Comparison of ENCODE assay signal across 8 cellular contexts in the genomic region with DNA sequence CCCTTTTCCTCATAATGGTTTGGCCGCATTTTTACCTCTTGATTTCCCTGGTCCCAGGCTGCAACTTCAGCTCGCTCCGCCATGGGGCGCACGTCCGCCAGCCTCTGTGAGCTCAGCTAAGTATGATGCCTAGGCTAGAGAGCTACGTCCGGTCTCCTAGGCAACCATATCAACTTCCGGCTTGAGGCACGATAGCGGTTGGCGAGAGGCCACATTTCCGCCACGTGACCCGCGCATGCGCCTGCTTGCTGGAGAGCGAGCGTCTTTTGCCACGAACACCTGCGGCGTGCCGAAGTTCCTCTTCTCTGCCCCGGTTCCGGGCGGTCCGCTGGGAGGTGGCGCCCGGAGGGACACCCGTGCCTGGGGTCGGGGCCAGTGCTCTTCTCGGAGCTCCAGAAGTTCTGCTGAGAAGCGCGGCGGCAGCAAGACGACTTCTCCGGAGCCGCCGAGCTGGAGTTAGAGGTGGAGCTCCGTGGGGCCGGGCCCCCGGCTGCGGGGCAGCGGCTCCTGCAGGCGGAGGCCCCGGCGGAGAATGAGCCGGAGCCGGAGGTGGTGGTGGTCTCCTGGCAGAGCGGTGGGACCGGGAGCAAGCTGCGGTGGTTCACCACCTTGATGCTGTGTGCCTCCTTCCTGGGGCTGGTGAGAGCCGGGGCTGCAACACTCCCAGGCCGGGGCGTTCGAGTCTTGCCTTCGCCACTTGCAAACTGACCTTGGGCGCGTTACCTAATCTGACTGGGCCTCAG.
DNase-seq lines count a peak whose midpoint lies in the region; ATAC-seq and TF ChIP-seq lines count a peak whose summit lies in the region.

No MANE protein-coding gene starts in this region.

- H3K4me1 Mint-ChIP-seq in activated naive CD8-positive, alpha-beta T cell treated with anti-CD3 and anti-CD28 coated beads, Interleukin-2, amount 10 ng/mL, durations not matched to agents 7 days and 5 days = peaks cover 28% of the 10 kb centered on the region
- peaks cover 20% of the 10 kb centered on the region for H3K4me1 Mint-ChIP-seq in type B pancreatic cell (ENCODE audit: unreplicated experiment)

- DNase-seq in GM12864 (ENCODE audit: low read depth) (peak; percentile 99), NCI-H1092 treated with DMSO at 0.1 percent for 48 hours (lab: John Stamatoyannopoulos, UW) (peak; percentile 98), SKM-1 (lab: John Stamatoyannopoulos, UW; ENCODE audit: unreplicated experiment) (peak; percentile 96), cardiac muscle cell (ENCODE audit: low read depth in 1 of 2, low spot score in 1 of 2) (peak; percentile 100), type B pancreatic cell (ENCODE audit: extremely low spot score, unreplicated experiment) (peak; percentile 98)
- DNase-seq in activated naive CD8-positive, alpha-beta T cell treated with anti-CD3 and anti-CD28 coated beads, Interleukin-2, amount 10 ng/mL, durations not matched to agents 7 days and 5 days = peak; percentile 98

- H3K4me1 ChIP-seq in cardiac muscle cell (ENCODE audit: low read depth) (no peaks in the 10 kb centered on the region), parathyroid adenoma (peaks cover 5% of the 10 kb centered on the region)

- POLR2A ChIA-PET in activated naive CD8-positive, alpha-beta T cell treated with anti-CD3 and anti-CD28 coated beads, Interleukin-2, amount 10 ng/mL, durations not matched to agents 7 days and 5 days (lab: Charles Lee) = interaction anchor here (0.6 to 2.4 kb wide), 22 partner anchors 11 to 1822 kb away, joined by 3 to 50 read pairs (median 5); partner anchors contain the start of genes AMD1, FAM229B, FYN and REV3L

- peak; percentile 98 for ATAC-seq in HG02623 (IDR thresholded peaks at IDR 0.05; ENCODE audit: unreplicated experiment)
- peak; percentile 95 for ATAC-seq in activated naive CD8-positive, alpha-beta T cell treated with anti-CD3 and anti-CD28 coated beads, Interleukin-2, amount 10 ng/mL, durations not matched to agents 7 days and 5 days (ENCODE audit: low read depth)

- H3K27me3 ChIP-seq in cardiac muscle cell = no peaks in the 10 kb centered on the region
- no peaks in the 10 kb centered on the region for H3K27me3 ChIP-seq in parathyroid adenoma (ENCODE audit: control insufficient read depth, insufficient read depth, low read length)

- peak overlapping the region; percentile 94 for H3K4me2 ChIP-seq in parathyroid adenoma (ENCODE audit: low read length)

- H3K36me3 ChIP-seq in cardiac muscle cell (peaks cover 2% of the 10 kb centered on the region), parathyroid adenoma (ENCODE audit: control insufficient read depth, insufficient read depth, low read length) (no peaks in the 10 kb centered on the region)

- TF ChIP-seq CTCF in GM12864 (IDR thresholded peaks at IDR 0.05; ENCODE audit: low read depth, low read length, missing control alignments) = peak; percentile 96
- TF ChIP-seq CTCF in cardiac muscle cell (IDR thresholded peaks at IDR 0.05; ENCODE audit: low read depth, low read length) = peak; percentile 95
- TF ChIP-seq CTCF in parathyroid adenoma (IDR thresholded peaks at IDR 0.05) = peak; percentile 98
- peak; percentile 91 for TF ChIP-seq CTCF in type B pancreatic cell (conservative IDR thresholded peaks at IDR 0.05)

- peaks cover 17% of the 10 kb centered on the region for H3K27me3 Mint-ChIP-seq in activated naive CD8-positive, alpha-beta T cell treated with anti-CD3 and anti-CD28 coated beads, Interleukin-2, amount 10 ng/mL, durations not matched to agents 7 days and 5 days
- peaks cover 29% of the 10 kb centered on the region for H3K27me3 Mint-ChIP-seq in type B pancreatic cell

- H3K27ac ChIP-seq in cardiac muscle cell = peak overlapping the region; percentile 95
- H3K27ac ChIP-seq in parathyroid adenoma = peak overlapping the region; percentile 78

- peak overlapping the region; percentile 99 for H2AFZ ChIP-seq in parathyroid adenoma

- H3K4me3 Mint-ChIP-seq in activated naive CD8-positive, alpha-beta T cell treated with anti-CD3 and anti-CD28 coated beads, Interleukin-2, amount 10 ng/mL, durations not matched to agents 7 days and 5 days = peak overlapping the region; percentile 62
- peak overlapping the region; percentile 88 for H3K4me3 Mint-ChIP-seq in type B pancreatic cell

- peak overlapping the region; percentile 68 for H3K9ac ChIP-seq in parathyroid adenoma

- no peaks in the 10 kb centered on the region for H3K9me3 Mint-ChIP-seq in activated naive CD8-positive, alpha-beta T cell treated with anti-CD3 and anti-CD28 coated beads, Interleukin-2, amount 10 ng/mL, durations not matched to agents 7 days and 5 days
- no peaks in the 10 kb centered on the region for H3K9me3 Mint-ChIP-seq in type B pancreatic cell

- H3K36me3 Mint-ChIP-seq in activated naive CD8-positive, alpha-beta T cell treated with anti-CD3 and anti-CD28 coated beads, Interleukin-2, amount 10 ng/mL, durations not matched to agents 7 days and 5 days = peaks cover 6% of the 10 kb centered on the region
- peaks cover 5% of the 10 kb centered on the region for H3K36me3 Mint-ChIP-seq in type B pancreatic cell

- peaks cover 8% of the 10 kb centered on the region for H3K79me2 ChIP-seq in parathyroid adenoma

- H3K9me3 ChIP-seq in cardiac muscle cell (ENCODE audit: low read depth) (no peaks in the 10 kb centered on the region), parathyroid adenoma (ENCODE audit: control insufficient read depth, low read length) (no peaks in the 10 kb centered on the region)

- H3K27ac Mint-ChIP-seq in activated naive CD8-positive, alpha-beta T cell treated with anti-CD3 and anti-CD28 coated beads, Interleukin-2, amount 10 ng/mL, durations not matched to agents 7 days and 5 days = peak overlapping the region; percentile 88
- H3K27ac Mint-ChIP-seq in type B pancreatic cell = peak overlapping the region; percentile 76

- peak overlapping the region; percentile 89 for H3K4me3 ChIP-seq in GM12864 (ENCODE audit: low read depth, low read length)
- peak overlapping the region; percentile 78 for H3K4me3 ChIP-seq in cardiac muscle cell
- H3K4me3 ChIP-seq in parathyroid adenoma (ENCODE audit: low read depth, low read length) = peak overlapping the region; percentile 97

Comparison
In these comparisons a context has a peak if more than half of its experiments do, and no peak if none do; other contexts are left out.
1. Peak in every context shown above with its lines: DNase-seq, ATAC-seq, H3K4me3 ChIP-seq and H3K27ac ChIP-seq.